Comparison of ENCODE assay signal across 1 cellular context in genomic region chr1:67733741-67734690, GRCh38.
TF ChIP-seq lines count a peak whose summit lies in the region.

No MANE protein-coding gene starts in this region.

TF ChIP-seq in K562, 482 proteins besides CTCF, POLR2A, EP300 and RAD21 (continued from another document and continues in another):
- TF ChIP-seq AFF4 (CRISPR knock-in tag; IDR thresholded peaks at IDR 0.05) (no peak), ADNP (tag; IDR thresholded peaks at IDR 0.05) (no peak), SNRNP70 (optimal IDR thresholded peaks at IDR 0.05; ENCODE audit: low read depth, low read length) (no peak), ZNF77 (CRISPR knock-in tag; IDR thresholded peaks at IDR 0.05) (no peak), MAX (CRISPR knock-in tag; IDR thresholded peaks at IDR 0.05) (peak; percentile 82; the same call in 1 of the 2 replicates), RFX7 (CRISPR knock-in tag; IDR thresholded peaks at IDR 0.05) (no peak), ZBTB11 (CRISPR knock-in tag; IDR thresholded peaks at IDR 0.05) (peak in 1 of 3 experiments; percentile 66; a peak in 2 of 6 replicates), POLR2B (IDR thresholded peaks at IDR 0.05; ENCODE audit: low read depth, partially characterized antibody) (no peak), ZNF146 (CRISPR knock-in tag; IDR thresholded peaks at IDR 0.05; ENCODE audit: unreplicated experiment) (no peak), ZNF318 (IDR thresholded peaks at IDR 0.05; ENCODE audit: borderline replicate concordance in 1 of 2, low read depth in 1 of 2) (no peak), E2F6 (IDR thresholded peaks at IDR 0.05; ENCODE audit: borderline replicate concordance in 1 of 2, extremely low read depth in 1 of 2, insufficient read depth in 1 of 2, insufficient read length in 1 of 2, low read depth in 1 of 2, low read length in 1 of 2, poor library complexity in 1 of 2, severe bottlenecking in 1 of 2) (peak in 1 of 2 experiments; percentile 18), ZNF124 (CRISPR knock-in tag; IDR thresholded peaks at IDR 0.05) (no peak), SAFB (IDR thresholded peaks at IDR 0.05; ENCODE audit: borderline replicate concordance, low read depth, low read length) (no peak), E2F5 (CRISPR knock-in tag; IDR thresholded peaks at IDR 0.05) (no peak), CREB5 (CRISPR knock-in tag; IDR thresholded peaks at IDR 0.05) (no peak), BMI1 (IDR thresholded peaks at IDR 0.05; ENCODE audit: low read length) (no peak), NFYB (IDR thresholded peaks at IDR 0.05; ENCODE audit: extremely low read depth, insufficient read length) (no peak), POLR3G (IDR thresholded peaks at IDR 0.05; ENCODE audit: extremely low read depth, insufficient read length, insufficient replicate concordance) (no peak), VEZF1 (CRISPR knock-in tag; IDR thresholded peaks at IDR 0.05) (peak; percentile 79), RB1 (IDR thresholded peaks at IDR 0.05; ENCODE audit: low read depth) (no peak), ZBTB2 (IDR thresholded peaks at IDR 0.05) (peak; percentile 80; the same call in 1 of the 2 replicates), GTF2F1 (IDR thresholded peaks at IDR 0.05; ENCODE audit: low read depth, low read length) (no peak), WHSC1 (IDR thresholded peaks at IDR 0.05; ENCODE audit: low read length) (no peak), BHLHE40 (IDR thresholded peaks at IDR 0.05; ENCODE audit: low read length) (0 out of 2 replicates have a peak, but pooled peaks have one; percentile 31), ZKSCAN1 (IDR thresholded peaks at IDR 0.05; ENCODE audit: low read depth, low read length) (peak; percentile 19; the same call in 1 of the 2 replicates), CHAMP1 (IDR thresholded peaks at IDR 0.05) (peak; percentile 92), TEAD2 (tag; IDR thresholded peaks at IDR 0.05) (no peak), HDAC2 (IDR thresholded peaks at IDR 0.05) (peak; percentile 97), FUS (optimal IDR thresholded peaks at IDR 0.05; ENCODE audit: low read depth, low read length) (no peak)
